Comparison of ENCODE assay signal across 8 cellular contexts in the genomic region with DNA sequence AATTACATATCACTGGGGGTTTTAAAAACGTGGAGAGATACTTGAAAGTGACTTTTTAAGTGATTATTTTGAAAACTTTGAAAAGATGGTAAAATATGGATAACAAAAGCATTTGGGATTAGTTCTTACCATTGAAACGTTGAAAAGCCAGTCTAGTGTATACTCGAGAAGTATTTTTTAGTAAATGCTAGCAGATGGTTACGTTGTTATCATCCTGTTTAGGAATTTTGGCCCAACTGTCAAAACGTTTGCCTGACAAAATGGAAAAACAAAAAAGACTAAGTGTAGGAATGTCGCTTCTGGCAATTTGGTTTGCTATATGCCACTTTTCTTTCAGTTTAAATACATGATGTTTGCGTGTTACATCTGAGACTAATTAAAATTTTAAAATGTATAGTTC. TPM values are rescaled to one million over a fixed set of nuclear protein-coding genes. Genes with fewer than 3 reads are reported as not detected.
DNase-seq lines count a peak whose midpoint lies in the region; ATAC-seq, FAIRE-seq and TF ChIP-seq lines count a peak whose summit lies in the region.

No MANE protein-coding gene starts in this region.

- ATAC-seq in Right ventricle myocardium inferior = no peak
- no peak for ATAC-seq in GM21723 (IDR thresholded peaks at IDR 0.05; ENCODE audit: unreplicated experiment)
- ATAC-seq in GM18519 (IDR thresholded peaks at IDR 0.05; ENCODE audit: low FRiP score, unreplicated experiment) = no peak

- no peak for TF ChIP-seq CTCF in left ventricle myocardium inferior (IDR thresholded peaks at IDR 0.05; ENCODE audit: borderline replicate concordance)
- no peak for TF ChIP-seq CTCF in brain (conservative IDR thresholded peaks at IDR 0.05)
- TF ChIP-seq CTCF in D721Med (IDR thresholded peaks at IDR 0.05; ENCODE audit: insufficient read depth, missing control alignments) = no peak

- H3K4me1 ChIP-seq in left ventricle myocardium inferior (peaks cover 46% of the 10 kb centered on the region), mesodermal cell (ENCODE audit: control insufficient read depth, insufficient read depth, low read length, poor library complexity, severe bottlenecking) (no peaks in the 10 kb centered on the region)

- peak overlapping the region; percentile 96 for H3K4me3 ChIP-seq in left ventricle myocardium inferior
- peak overlapping the region; percentile 98 for H3K4me3 ChIP-seq in mesodermal cell (ENCODE audit: extremely low read depth, insufficient read depth, low read length, poor library complexity, severe bottlenecking)

- WGBS in mesodermal cell (ENCODE audit: insufficient coverage in 2 of 2), 2 experiments = 31 to 32% methylated on average over 5 of the region's 7 CpGs

- intact Hi-C loops in left ventricle myocardium inferior (cut with micrococcal nuclease) (no loop called here), Right ventricle myocardium inferior (cut with DNase I) (no loop called here)

- peak overlapping the region; percentile 97 to 100 (median 99) for H3K27ac Mint-ChIP-seq in brain

- H3K4me1 Mint-ChIP-seq in brain = peaks cover 30% of the 10 kb centered on the region

- FAIRE-seq in D721Med (lab: Jason Lieb, UNC) = no peak

- peaks cover 91% of the 10 kb centered on the region for H3K36me3 Mint-ChIP-seq in brain

- H3K27ac ChIP-seq in left ventricle myocardium inferior (replicated peaks) (no peak overlapping the region), mesodermal cell (ENCODE audit: low read depth, low read length, severe bottlenecking) (no peak overlapping the region)

- H3K27me3 ChIP-seq in left ventricle myocardium inferior (ENCODE audit: low read depth) = no peaks in the 10 kb centered on the region

- peaks cover 14% of the 10 kb centered on the region for H3K27me3 Mint-ChIP-seq in brain

- H3K36me3 ChIP-seq in left ventricle myocardium inferior (peaks cover 37% of the 10 kb centered on the region), mesodermal cell (ENCODE audit: control insufficient read depth, insufficient read depth, low read length) (peaks cover 63% of the 10 kb centered on the region)

- DNase-seq in left ventricle myocardium inferior (no peak), Right ventricle myocardium inferior (ENCODE audit: missing footprints) (no peak), D721Med (ENCODE audit: insufficient read length, low spot score) (no peak), NCI-H1417 (lab: John Stamatoyannopoulos, UW) (no peak)

- H3K9me3 ChIP-seq in left ventricle myocardium inferior (replicated peaks) (peaks cover 20% of the 10 kb centered on the region), mesodermal cell (ENCODE audit: control insufficient read depth, low read length) (peaks cover 30% of the 10 kb centered on the region)

- H3K9me3 Mint-ChIP-seq in brain = peaks cover 36 to 49% (median 46%) of the 10 kb centered on the region in 5 experiments

- H3K4me3 Mint-ChIP-seq in brain = peak overlapping the region; percentile 94 to 100 (median 97)

RNA-seq across cellular contexts. Expression of a gene that starts 1.2 kb away (rescaled TPM):
- total RNA-seq in left ventricle myocardium inferior (30.8 TPM), Right ventricle myocardium inferior (36.1 TPM)
- 14.4 TPM for polyA plus RNA-seq in brain (ENCODE audit: insufficient read depth, low read depth, low replicate concordance)
- 43.1 TPM for polyA plus RNA-seq in mesodermal cell (2013, experiment 1 of 2)
- 32.3 TPM for polyA plus RNA-seq in mesodermal cell (2013, experiment 2 of 2)
